ENCODE assay signal across 1 cellular context in genomic region chr2:46389417-46389916, GRCh38.
TF ChIP-seq lines count a peak whose summit lies in the region.

No MANE protein-coding gene starts in this region.

TF ChIP-seq in IMR-90, 13 proteins besides CTCF, POLR2A, EP300 and RAD21 (continued from another document):
- no peak for TF ChIP-seq ELK1 (IDR thresholded peaks at IDR 0.05; ENCODE audit: borderline replicate concordance, low read depth, low read length)
- TF ChIP-seq, protein P1, sequence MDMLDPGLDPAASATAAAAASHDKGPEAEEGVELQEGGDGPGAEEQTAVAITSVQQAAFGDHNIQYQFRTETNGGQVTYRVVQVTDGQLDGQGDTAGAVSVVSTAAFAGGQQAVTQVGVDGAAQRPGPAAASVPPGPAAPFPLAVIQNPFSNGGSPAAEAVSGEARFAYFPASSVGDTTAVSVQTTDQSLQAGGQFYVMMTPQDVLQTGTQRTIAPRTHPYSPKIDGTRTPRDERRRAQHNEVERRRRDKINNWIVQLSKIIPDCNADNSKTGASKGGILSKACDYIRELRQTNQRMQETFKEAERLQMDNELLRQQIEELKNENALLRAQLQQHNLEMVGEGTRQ (IDR thresholded peaks at IDR 0.05; ENCODE audit: low read depth, low read length), result no peak
- TF ChIP-seq MXI1 (IDR thresholded peaks at IDR 0.05; ENCODE audit: borderline replicate concordance, low read depth, low read length), result no peak
- TF ChIP-seq CHD1 (IDR thresholded peaks at IDR 0.05; ENCODE audit: low read depth, low read length), result no peak
- no peak for TF ChIP-seq CEBPB (IDR thresholded peaks at IDR 0.05; ENCODE audit: low read depth, low read length)
- TF ChIP-seq BHLHE40 (IDR thresholded peaks at IDR 0.05; ENCODE audit: low read depth, low read length), result no peak
- no peak for TF ChIP-seq FOS (IDR thresholded peaks at IDR 0.05; ENCODE audit: low read depth, low read length)
- no peak for TF ChIP-seq RFX5 (IDR thresholded peaks at IDR 0.05; ENCODE audit: low read depth, low read length)
- no peak for TF ChIP-seq MAZ (IDR thresholded peaks at IDR 0.05; ENCODE audit: borderline replicate concordance, low read depth, low read length)
- no peak for TF ChIP-seq NFE2L2 (IDR thresholded peaks at IDR 0.05; ENCODE audit: low read depth, low read length)
- no peak for TF ChIP-seq MAFK (IDR thresholded peaks at IDR 0.05; ENCODE audit: low read depth, low read length)
- no peak for TF ChIP-seq RCOR1 (IDR thresholded peaks at IDR 0.05; ENCODE audit: insufficient replicate concordance, low read length)
